Comparison of ENCODE assay signal across 9 cellular contexts in genomic region chr7:5643280-5643679, GRCh38. TPM values are rescaled to one million over a fixed set of nuclear protein-coding genes. Genes with fewer than 3 reads are reported as not detected.
DNase-seq lines count a peak whose midpoint lies in the region; ATAC-seq, FAIRE-seq and TF ChIP-seq lines count a peak whose summit lies in the region.
"Had no signal": no experiment of that assay in that cellular context is flagged by ENCODE, and none has a peak within 500 bp of the region (broad histone marks: within the 10 kb centered on the region; RNA-seq: fewer than 3 reads in every experiment).

No MANE protein-coding gene starts in this region.

- H3K4me1 ChIP-seq in liver (ENCODE audit: control insufficient read depth in 4 of 4, insufficient read depth in 4 of 4, low read length in 3 of 4) (no peaks in the 10 kb centered on the region), HepG2 (ENCODE audit: insufficient read depth, low read length) (no peaks in the 10 kb centered on the region), kidney (ENCODE audit: control insufficient read depth in 1 of 2, insufficient read depth in 1 of 2, low read depth in 1 of 2, low read length in 2 of 2) (no peaks in the 10 kb centered on the region)

- H3K27me3 ChIP-seq in liver (ENCODE audit: control insufficient read depth in 4 of 4, insufficient read depth in 4 of 4, low read length in 3 of 4): no peaks in the 10 kb centered on the region
- no peaks in the 10 kb centered on the region for H3K27me3 ChIP-seq in HepG2 (ENCODE audit: control insufficient read depth in 1 of 2, insufficient read depth in 2 of 2, low read length in 2 of 2)

- H3K9ac ChIP-seq in liver (ENCODE audit: low read depth in 1 of 2, low read length in 2 of 2) (no peak overlapping the region), HepG2 (ENCODE audit: insufficient read depth, low read depth, low read length) (no peak overlapping the region), kidney (ENCODE audit: low read length in 2 of 2) (no peak overlapping the region)

- CTCF ChIA-PET in HepG2 (lab: Yijun Ruan, JAX; ENCODE audit: low intra/inter-chr PET ratio, low total read pairs): no interaction called here

- H3K4me3 Mint-ChIP-seq in activated naive CD4-positive, alpha-beta T cell treated with anti-CD3 and anti-CD28 coated beads, Interleukin-2, amount 50 U/mL, for 24 hours: no peak overlapping the region

- H3K36me3 ChIP-seq in liver (ENCODE audit: control insufficient read depth in 4 of 4, insufficient read depth in 3 of 4, low read depth in 1 of 4, low read length in 3 of 4) (peaks cover 2 to 16% (median 15%) of the 10 kb centered on the region in 4 donors), HepG2 (replicated peaks in 1 of 2; ENCODE audit: control insufficient read depth in 1 of 2, insufficient read depth in 2 of 2, low read length in 2 of 2) (peaks cover 10 to 29% of the 10 kb centered on the region in 2 experiments), kidney (ENCODE audit: control insufficient read depth in 1 of 2, insufficient read depth in 2 of 2, low read length in 2 of 2) (peaks cover 10 to 16% of the 10 kb centered on the region in 2 donors)

- peaks cover 22% of the 10 kb centered on the region for H3K36me3 Mint-ChIP-seq in activated naive CD4-positive, alpha-beta T cell treated with anti-CD3 and anti-CD28 coated beads, Interleukin-2, amount 50 U/mL, for 24 hours

- no peak for TF ChIP-seq POLR2A in HepG2 (IDR thresholded peaks at IDR 0.05; ENCODE audit: insufficient read depth in 1 of 2, low read depth in 2 of 2, low read length in 2 of 2)

- in situ Hi-C loops in HepG2 (cut with HindIII; ENCODE audit: extremely low pct_ligation_motif_present, low pct_unique_long_range_greater_than_20kb): no loop called here

- no peak for FAIRE-seq in HepG2 (lab: Jason Lieb, UNC)
- no peak for FAIRE-seq in kidney (lab: Jason Lieb, UNC)
- FAIRE-seq in urothelium cell line (lab: Jason Lieb, UNC): peak; percentile 70

- H4K20me1 ChIP-seq in HepG2 (ENCODE audit: insufficient read depth, low read length): no peaks in the 10 kb centered on the region

- H3K27ac ChIP-seq in liver (ENCODE audit: low read depth in 1 of 2, low read length in 2 of 2) (no peak overlapping the region), HepG2 (ENCODE audit: extremely low read length, insufficient read depth, low read length) (no peak overlapping the region), kidney (ENCODE audit: low read depth in 2 of 2, low read length in 2 of 2) (no peak overlapping the region)

- TF ChIP-seq EP300 in HepG2 (IDR thresholded peaks at IDR 0.05; ENCODE audit: low read depth in 2 of 2, low read length in 2 of 2) (no peak), HepG2 (CRISPR knock-in tag; IDR thresholded peaks at IDR 0.05; ENCODE audit: borderline replicate concordance) (no peak)

- POLR2A ChIA-PET in HepG2 (lab: Yijun Ruan, JAX): no interaction called here

- H3K9me3 Mint-ChIP-seq in activated naive CD4-positive, alpha-beta T cell treated with anti-CD3 and anti-CD28 coated beads, Interleukin-2, amount 50 U/mL, for 24 hours: no peaks in the 10 kb centered on the region

- DNase-seq in HepG2 (ENCODE audit: low spot score): no peak
- DNase-seq in kidney: peak; percentile 71
- no peak for DNase-seq in urothelium cell line (ENCODE audit: low spot score)
- DNase-seq in superior temporal gyrus (ENCODE audit: extremely low spot score): no peak
- DNase-seq in globus pallidus (ENCODE audit: low spot score): no peak
- DNase-seq: NCI-H1436 had no signal

- intact Hi-C loops in HepG2 (cut with micrococcal nuclease; ENCODE audit: unreplicated experiment) (no loop called here), kidney (cut with DNase I) (no loop called here)

- H3K79me2 ChIP-seq in HepG2 (ENCODE audit: insufficient read depth, low read length): no peaks in the 10 kb centered on the region

- H3K4me3 ChIP-seq in liver (ENCODE audit: low read depth in 1 of 3, low read length in 3 of 3): no peak overlapping the region
- H3K4me3 ChIP-seq in HepG2 (replicated peaks in 1 of 3; ENCODE audit: insufficient read depth in 1 of 3, low read depth in 2 of 3, low read length in 3 of 3): no peak overlapping the region
- no peak overlapping the region for H3K4me3 ChIP-seq in kidney (ENCODE audit: low read length in 2 of 2)

- H3K4me2 ChIP-seq in HepG2 (ENCODE audit: low read depth, low read length): no peak overlapping the region

- H3K27me3 Mint-ChIP-seq in activated naive CD4-positive, alpha-beta T cell treated with anti-CD3 and anti-CD28 coated beads, Interleukin-2, amount 50 U/mL, for 24 hours: no peaks in the 10 kb centered on the region

- H3K27ac Mint-ChIP-seq in activated naive CD4-positive, alpha-beta T cell treated with anti-CD3 and anti-CD28 coated beads, Interleukin-2, amount 50 U/mL, for 24 hours: peak overlapping the region; percentile 31

- no peaks in the 10 kb centered on the region for H3K9me3 ChIP-seq in liver (ENCODE audit: control insufficient read depth in 4 of 4, low read length in 3 of 4)
- no peaks in the 10 kb centered on the region for H3K9me3 ChIP-seq in HepG2 (ENCODE audit: low read length)
- no peaks in the 10 kb centered on the region for H3K9me3 ChIP-seq in kidney (ENCODE audit: control insufficient read depth in 1 of 2, low read length in 2 of 2)

- H2AFZ ChIP-seq in HepG2 (ENCODE audit: low read length): no peak overlapping the region

- no peak for ATAC-seq in HepG2
- no peak for ATAC-seq in GM21515 (IDR thresholded peaks at IDR 0.05; ENCODE audit: unreplicated experiment)

- H3K4me1 Mint-ChIP-seq in activated naive CD4-positive, alpha-beta T cell treated with anti-CD3 and anti-CD28 coated beads, Interleukin-2, amount 50 U/mL, for 24 hours: peaks cover 36% of the 10 kb centered on the region

- BruUV-seq in HepG2 (replicated peaks; lab: Mats Ljungman, UMichigan): no TSS peak

- 69% methylated on average over 7 of the region's 7 CpGs for WGBS in liver
- WGBS in HepG2 (ENCODE audit: low lambda C conversion rate): 98% methylated on average over 7 of the region's 7 CpGs

- TF ChIP-seq CTCF in liver (IDR thresholded peaks at IDR 0.05; ENCODE audit: low read depth, low read length, missing input control): no peak
- no peak for TF ChIP-seq CTCF in HepG2 (CRISPR knock-in tag; IDR thresholded peaks at IDR 0.05)
- TF ChIP-seq CTCF in kidney (IDR thresholded peaks at IDR 0.05; ENCODE audit: borderline replicate concordance, extremely low read depth, insufficient read depth): no peak

- TF ChIP-seq RAD21 in liver (IDR thresholded peaks at IDR 0.05) (no peak), HepG2 (CRISPR knock-in tag; IDR thresholded peaks at IDR 0.05) (no peak)

TF ChIP-seq in liver, 16 proteins besides CTCF, POLR2A, EP300 and RAD21 (continues in another document):
- TF ChIP-seq JUND (IDR thresholded peaks at IDR 0.05): no peak

TF ChIP-seq in HepG2, 621 proteins besides CTCF, POLR2A, EP300 and RAD21 (continues in another document):
- TF ChIP-seq SRSF4 (IDR thresholded peaks at IDR 0.05; ENCODE audit: low read depth, low read length, poor library complexity, severe bottlenecking): no peak
- no peak for TF ChIP-seq CREM (IDR thresholded peaks at IDR 0.05)
- no peak for TF ChIP-seq CREM (CRISPR knock-in tag; IDR thresholded peaks at IDR 0.05)
- no peak for TF ChIP-seq ZSCAN22 (CRISPR knock-in tag; IDR thresholded peaks at IDR 0.05)
- TF ChIP-seq SRSF1 (optimal IDR thresholded peaks at IDR 0.05; ENCODE audit: low read depth, low read length): no peak
- TF ChIP-seq ZNF446 (CRISPR knock-in tag; IDR thresholded peaks at IDR 0.05): no peak
- TF ChIP-seq RCOR2 (CRISPR knock-in tag; IDR thresholded peaks at IDR 0.05): no peak
- TF ChIP-seq RORA (CRISPR knock-in tag; IDR thresholded peaks at IDR 0.05): no peak
- no peak for TF ChIP-seq ZFYVE20 (CRISPR knock-in tag; IDR thresholded peaks at IDR 0.05; ENCODE audit: borderline replicate concordance, low read depth)

RNA-seq across cellular contexts. Expression of gene FSCN1, which starts 50.7 kb away (rescaled TPM):
- total RNA-seq in liver: 10 to 100 TPM; 17.2 to 66.1 TPM
- 10 to 100 TPM in 1 of 2 donors, 1 to 10 TPM in 1; 2.0 to 22.3 TPM for polyA plus RNA-seq in liver
- total RNA-seq in HepG2 (2016; rRNA removed; fragmentation: Illumina TruSeq; extraction: Trizol): 35.5 and 44.0 TPM in 2 replicates
- 6.4 and 7.4 TPM in 2 replicates for total RNA-seq in HepG2 (2016; cell fraction: cytosol; rRNA removed; fragmentation: Illumina TruSeq; extraction: Trizol; ENCODE audit: low read depth)
- total RNA-seq in HepG2 (2016; cell fraction: insoluble cytoplasmic fraction; rRNA removed; fragmentation: Illumina TruSeq; extraction: Trizol): 32.0 and 43.8 TPM in 2 replicates
- total RNA-seq in HepG2 (2016; cell fraction: membrane; rRNA removed; fragmentation: Illumina TruSeq; extraction: Trizol): 20.9 and 22.0 TPM in 2 replicates
- 21.3 and 24.5 TPM in 2 replicates for total RNA-seq in HepG2 (2016; cell fraction: nucleus; rRNA removed; fragmentation: Illumina TruSeq; extraction: Trizol)
- 21.2 and 29.0 TPM in 2 replicates for polyA plus RNA-seq in HepG2 (2011; rRNA removed)
- 21.0 and 36.3 TPM in 2 replicates for polyA plus RNA-seq in HepG2 (2011; cell fraction: cytosol; rRNA removed)
- polyA plus RNA-seq in HepG2 (2011; cell fraction: nucleus; rRNA removed): 41.0 and 50.2 TPM in 2 replicates
- polyA plus RNA-seq in HepG2 (2012): 7.3 and 18.5 TPM in 2 replicates
- 10.2 and 10.8 TPM in 2 replicates for polyA plus RNA-seq in HepG2 (2016; cell fraction: cytosol; fragmentation: Illumina TruSeq; extraction: Trizol; ENCODE audit: low read depth)
- polyA plus RNA-seq in HepG2 (2016; cell fraction: insoluble cytoplasmic fraction; fragmentation: Illumina TruSeq; extraction: Trizol; ENCODE audit: low read depth): 58.7 and 73.9 TPM in 2 replicates
- polyA plus RNA-seq in HepG2 (2016; cell fraction: membrane; fragmentation: Illumina TruSeq; extraction: Trizol; ENCODE audit: low read depth): 22.3 and 24.1 TPM in 2 replicates
- polyA plus RNA-seq in HepG2 (2016; cell fraction: nucleus; fragmentation: Illumina TruSeq; extraction: Trizol; ENCODE audit: insufficient read depth, low read depth): 53.5 and 58.8 TPM in 2 replicates
- polyA minus RNA-seq in HepG2 (2011; rRNA and poly(A)+ RNA removed; ENCODE audit: low replicate concordance): 66.5 and 90.1 TPM in 2 replicates
- 43.7 and 53.5 TPM in 2 replicates for polyA minus RNA-seq in HepG2 (2011; cell fraction: cytosol; rRNA and poly(A)+ RNA removed)
- polyA minus RNA-seq in HepG2 (2011; cell fraction: nucleus; rRNA and poly(A)+ RNA removed): 12.7 and 16.4 TPM in 2 replicates
- 41.8 TPM for total RNA-seq in kidney
- polyA plus RNA-seq in kidney (ENCODE audit: insufficient read depth, low read depth, low replicate concordance): 22.5 TPM
